18 cellular contexts compared by ENCODE assay signal in genomic region chr10:8159628-8160165, GRCh38.
DNase-seq lines count a peak whose midpoint lies in the region; ATAC-seq, FAIRE-seq and TF ChIP-seq lines count a peak whose summit lies in the region.
"Had no signal": no experiment of that assay in that cellular context is flagged by ENCODE, and none has a peak within 500 bp of the region (broad histone marks: within the 10 kb centered on the region; RNA-seq: fewer than 3 reads in every experiment).

No MANE protein-coding gene starts in this region.

- no peaks in the 10 kb centered on the region for H3K36me3 Mint-ChIP-seq in activated T-cell treated with anti-CD3 and anti-CD28 coated beads, Interleukin-2, amount 50 U/mL, for 24 hours (ENCODE audit: low read depth)
- H3K36me3 Mint-ChIP-seq: natural killer cell treated with Interleukin-12 subunit alpha and Interleukin-12 subunit beta and Interleukin-15 and Interleukin-18, amount 100 ng/mL, for 72 hours had no signal

- CTCF ChIA-PET in PC-3 (lab: Charles Lee) (interaction anchor here (0.5 to 0.6 kb wide), 2 partner anchors 28 to 313 kb away, joined by 3 to 5 read pairs; no protein-coding TSS in a partner anchor), mammary epithelial cell (lab: Charles Lee; ENCODE audit: low non-redundant PET) (no interaction called here)

- POLR2A ChIA-PET in PC-3 (lab: Charles Lee; ENCODE audit: unreplicated experiment): interaction anchor here (0.6 kb wide), 1 partner anchor 211 kb away, joined by 3 read pairs; no protein-coding TSS in a partner anchor

- intact Hi-C loops in PC-3 (cut with micrococcal nuclease): loop anchor here (2.0 to 10.0 kb wide), 2 partner anchors 105 to 285 kb away; partner anchors contain the start of gene GATA3
- intact Hi-C loops in mammary epithelial cell (cut with micrococcal nuclease): no loop called here

- peak; percentile 75 for ATAC-seq in PC-3
- peak; percentile 56 for ATAC-seq in stimulated activated naive CD8-positive, alpha-beta T cell treated with anti-CD3 and anti-CD28 coated beads, Interleukin-15, amount 100 ng/mL, for 72 hours
- ATAC-seq in GM18870 (IDR thresholded peaks at IDR 0.05; ENCODE audit: unreplicated experiment): no peak
- ATAC-seq: natural killer cell treated with Interleukin-12 subunit alpha and Interleukin-12 subunit beta and Interleukin-15 and Interleukin-18, amount 100 ng/mL, for 72 hours had no signal

- H3K4me2 ChIP-seq in PC-3 (ENCODE audit: low read length) (peak overlapping the region; percentile 70), mammary epithelial cell (ENCODE audit: insufficient read depth, low read depth, low read length) (peak overlapping the region; percentile 32)

- H3K27ac ChIP-seq in PC-3 (ENCODE audit: low read length) (peak overlapping the region; percentile 98), mammary epithelial cell (ENCODE audit: insufficient read depth, low read depth, low read length) (no peak overlapping the region)
- H3K27ac ChIP-seq: esophagus squamous epithelium, vagina had no signal

- dilution Hi-C loops in mammary epithelial cell (cut with HindIII; ENCODE audit: low sequenced_read_pairs): no loop called here

- H3K4me1 Mint-ChIP-seq in activated T-cell treated with anti-CD3 and anti-CD28 coated beads, Interleukin-2, amount 50 U/mL, for 24 hours (ENCODE audit: low read depth): peaks cover 12% of the 10 kb centered on the region
- H3K4me1 Mint-ChIP-seq in stimulated activated naive CD8-positive, alpha-beta T cell treated with anti-CD3 and anti-CD28 coated beads, Interleukin-15, amount 100 ng/mL, for 72 hours: peaks cover 13% of the 10 kb centered on the region
- H3K4me1 Mint-ChIP-seq: immature natural killer cell had no signal

- no peak for FAIRE-seq in frontal cortex (lab: Jason Lieb, UNC)
- FAIRE-seq: TTC549 had no signal

- H3K36me3 ChIP-seq in PC-3 (ENCODE audit: low read depth, low read length): no peaks in the 10 kb centered on the region
- H3K36me3 ChIP-seq in mammary epithelial cell (ENCODE audit: insufficient read depth, low read length): no peaks in the 10 kb centered on the region
- H3K36me3 ChIP-seq: esophagus squamous epithelium, vagina had no signal

- no peak for TF ChIP-seq CTCF in PC-3 (conservative IDR thresholded peaks at IDR 0.05; ENCODE audit: low read depth, low read length)
- no peak for TF ChIP-seq CTCF in mammary epithelial cell (conservative IDR thresholded peaks at IDR 0.05 in 1 of 2, IDR thresholded peaks at IDR 0.05 in 1 of 2; ENCODE audit: extremely low read depth in 1 of 2, insufficient read depth in 1 of 2, low read depth in 1 of 2, low read length in 2 of 2)

- no TSS peak for BruUV-seq in PC-3 (replicated peaks; lab: Mats Ljungman, UMichigan)
- BruUV-seq in mammary epithelial cell (replicated peaks; lab: Mats Ljungman, UMichigan): no TSS peak

- H3K27ac Mint-ChIP-seq in activated T-cell treated with anti-CD3 and anti-CD28 coated beads, Interleukin-2, amount 50 U/mL, for 24 hours: peak overlapping the region; percentile 3
- H3K27ac Mint-ChIP-seq in stimulated activated naive CD8-positive, alpha-beta T cell treated with anti-CD3 and anti-CD28 coated beads, Interleukin-15, amount 100 ng/mL, for 72 hours: no peak overlapping the region
- H3K27ac Mint-ChIP-seq: immature natural killer cell; natural killer cell treated with Interleukin-12 subunit alpha and Interleukin-12 subunit beta and Interleukin-15 and Interleukin-18, amount 100 ng/mL, for 72 hours had no signal

- H3K4me3 Mint-ChIP-seq in activated T-cell treated with anti-CD3 and anti-CD28 coated beads, Interleukin-2, amount 50 U/mL, for 24 hours: no peak overlapping the region
- H3K4me3 Mint-ChIP-seq in stimulated activated naive CD8-positive, alpha-beta T cell treated with anti-CD3 and anti-CD28 coated beads, Interleukin-15, amount 100 ng/mL, for 72 hours: no peak overlapping the region
- H3K4me3 Mint-ChIP-seq: immature natural killer cell; natural killer cell treated with Interleukin-12 subunit alpha and Interleukin-12 subunit beta and Interleukin-15 and Interleukin-18, amount 100 ng/mL, for 72 hours had no signal

- no peaks in the 10 kb centered on the region for H3K9me2 ChIP-seq in PC-3 (replicated peaks; ENCODE audit: low read length)

- 96% methylated on average over 3 of the region's 3 CpGs for whole genome bisulfite sequencing in mammary epithelial cell (ENCODE audit: low coverage, missing lambda C conversion rate)

- H2AFZ ChIP-seq in PC-3 (ENCODE audit: low read length): 0 out of 2 replicates have a peak overlapping the region, but pooled peaks have one; percentile 28
- peak overlapping the region; percentile 73 for H2AFZ ChIP-seq in mammary epithelial cell (ENCODE audit: low read depth, low read length)

- H3K27me3 Mint-ChIP-seq in activated T-cell treated with anti-CD3 and anti-CD28 coated beads, Interleukin-2, amount 50 U/mL, for 24 hours: no peaks in the 10 kb centered on the region
- H3K27me3 Mint-ChIP-seq in stimulated activated naive CD8-positive, alpha-beta T cell treated with anti-CD3 and anti-CD28 coated beads, Interleukin-15, amount 100 ng/mL, for 72 hours: peaks cover 15% of the 10 kb centered on the region

- in situ Hi-C loops in mammary epithelial cell (cut with MboI; ENCODE audit: low sequenced_read_pairs in 2 of 2): no loop called here

- peak overlapping the region; percentile 73 for H3K9ac ChIP-seq in PC-3 (ENCODE audit: low read length)
- H3K9ac ChIP-seq in mammary epithelial cell (ENCODE audit: insufficient read depth, low read length): no peak overlapping the region

- H3K9me3 Mint-ChIP-seq in activated T-cell treated with anti-CD3 and anti-CD28 coated beads, Interleukin-2, amount 50 U/mL, for 24 hours: peaks cover 3% of the 10 kb centered on the region
- H3K9me3 Mint-ChIP-seq in stimulated activated naive CD8-positive, alpha-beta T cell treated with anti-CD3 and anti-CD28 coated beads, Interleukin-15, amount 100 ng/mL, for 72 hours: peaks cover 6 to 13% of the 10 kb centered on the region in 2 donors

- H3K4me3 ChIP-seq in PC-3 (ENCODE audit: low read length): peak overlapping the region; percentile 47
- H3K4me3 ChIP-seq in mammary epithelial cell (replicated peaks in 1 of 3; ENCODE audit: insufficient read depth in 1 of 3, low read depth in 2 of 3, low read length in 3 of 3): no peak overlapping the region
- H3K4me3 ChIP-seq: esophagus squamous epithelium, vagina had no signal

- DNase-seq in activated T-cell treated with anti-CD3 and anti-CD28 coated beads, Interleukin-2, amount 50 U/mL, for 24 hours: no peak
- no peak for DNase-seq in activated T-cell treated with anti-CD3 and anti-CD28 coated beads, Interleukin-2, amount 50 U/mL, for 48 hours
- DNase-seq in PC-3 (peak; percentile 86), mammary epithelial cell (peak; percentile 65), frontal cortex (ENCODE audit: low spot score in 2 of 2) (no peak), NCI-H1417 (lab: John Stamatoyannopoulos, UW) (no peak)
- no peak for DNase-seq in stimulated activated naive CD8-positive, alpha-beta T cell treated with anti-CD3 and anti-CD28 coated beads, Interleukin-15, amount 100 ng/mL, for 72 hours
- DNase-seq: activated CD8-positive, alpha-beta memory T cell treated with anti-CD3 and anti-CD28 coated beads for 24 hours; activated naive CD4-positive, alpha-beta T cell; esophagus squamous epithelium; head of caudate nucleus; immature natural killer cell; NCI-H146; NCI-H345 had no signal

- peaks cover 8% of the 10 kb centered on the region for H3F3A ChIP-seq in PC-3 (ENCODE audit: low read length, unreplicated experiment)

- H3K4me1 ChIP-seq in PC-3 (ENCODE audit: insufficient read depth, low read length) (peaks cover 24% of the 10 kb centered on the region), mammary epithelial cell (ENCODE audit: insufficient read depth, low read length) (peaks cover 8% of the 10 kb centered on the region)

- H3K9me3 ChIP-seq in PC-3 (ENCODE audit: low read length) (no peaks in the 10 kb centered on the region), mammary epithelial cell (replicated peaks; ENCODE audit: insufficient read depth, low read length) (no peaks in the 10 kb centered on the region)
- H3K9me3 ChIP-seq: esophagus squamous epithelium, vagina had no signal

- H4K20me1 ChIP-seq in PC-3 (ENCODE audit: low read length) (no peaks in the 10 kb centered on the region), mammary epithelial cell (ENCODE audit: insufficient read depth, low read length) (no peaks in the 10 kb centered on the region)

- no peaks in the 10 kb centered on the region for H3K79me2 ChIP-seq in PC-3 (ENCODE audit: low read length)
- no peaks in the 10 kb centered on the region for H3K79me2 ChIP-seq in mammary epithelial cell (ENCODE audit: insufficient read depth, low read length)

- H3K27me3 ChIP-seq in PC-3 (ENCODE audit: low read length) (no peaks in the 10 kb centered on the region), mammary epithelial cell (ENCODE audit: insufficient read depth, low read length) (no peaks in the 10 kb centered on the region)
- H3K27me3 ChIP-seq: vagina had no signal

Comparison
In these comparisons a context has a peak if more than half of its experiments do, and no peak if none do; other contexts are left out.
1. DNase-seq: peak in PC-3 (single experiment) and mammary epithelial cell (single experiment); none in activated T-cell treated with anti-CD3 and anti-CD28 coated beads, Interleukin-2, amount 50 U/mL, for 24 hours (single experiment), activated T-cell treated with anti-CD3 and anti-CD28 coated beads, Interleukin-2, amount 50 U/mL, for 48 hours (0 of 2), stimulated activated naive CD8-positive, alpha-beta T cell treated with anti-CD3 and anti-CD28 coated beads, Interleukin-15, amount 100 ng/mL, for 72 hours (0 of 2), frontal cortex (0 of 2) and NCI-H1417 (0 of 3).